8 cellular contexts compared by ENCODE assay signal in the genomic region with DNA sequence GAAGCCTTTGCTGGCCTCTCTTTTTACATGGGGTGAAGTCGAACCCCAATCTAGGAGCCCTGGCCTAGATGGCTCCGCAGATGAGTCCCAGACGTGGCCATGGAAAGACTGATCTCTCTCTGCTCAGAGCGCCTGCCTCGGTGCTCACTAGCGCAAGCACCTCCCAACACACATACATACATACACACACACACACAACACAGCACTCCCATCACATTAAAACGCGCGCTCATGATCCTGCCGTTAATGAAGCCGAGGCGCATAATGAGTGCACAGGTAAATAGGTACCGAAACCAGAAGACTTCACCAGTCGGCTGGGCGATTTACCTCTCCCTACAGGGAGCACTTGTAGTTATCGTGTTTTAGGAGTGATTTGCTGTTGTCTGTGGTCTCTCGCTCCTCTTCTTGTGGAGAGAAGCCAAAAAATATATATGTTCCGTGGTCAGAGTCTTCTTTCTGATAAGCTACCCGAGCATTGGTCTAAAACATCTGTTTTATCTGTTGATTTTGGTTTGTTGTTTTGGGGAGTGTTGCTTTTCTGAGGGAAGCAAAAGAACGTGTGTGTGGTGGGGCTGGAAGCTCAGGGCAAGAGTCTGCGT.
DNase-seq lines count a peak whose midpoint lies in the region; ATAC-seq and TF ChIP-seq lines count a peak whose summit lies in the region.

No MANE protein-coding gene starts in this region.

- TF ChIP-seq EP300 in suprapubic skin (IDR thresholded peaks at IDR 0.05) = no peak

- no peak for TF ChIP-seq POLR2A in suprapubic skin (IDR thresholded peaks at IDR 0.05)

- no peaks in the 10 kb centered on the region for H3K36me3 ChIP-seq in suprapubic skin

- H3K27me3 Mint-ChIP-seq in Calu3 (ENCODE audit: unreplicated experiment) = no peaks in the 10 kb centered on the region

- H3K27me3 ChIP-seq in layer of hippocampus (ENCODE audit: control insufficient read depth, insufficient read depth, low read length) = peaks cover 5% of the 10 kb centered on the region
- H3K27me3 ChIP-seq in suprapubic skin = peaks cover 100% of the 10 kb centered on the region

- H3K36me3 Mint-ChIP-seq in Calu3 (ENCODE audit: insufficient read depth, unreplicated experiment) = peaks cover 35% of the 10 kb centered on the region
- H3K36me3 Mint-ChIP-seq in activated naive CD4-positive, alpha-beta T cell treated with anti-CD3 and anti-CD28 coated beads, Interleukin-2, amount 50 U/mL, for 72 hours = peaks cover 16 to 48% of the 10 kb centered on the region in 2 donors

- 10% methylated on average over 20 of the region's 21 CpGs for WGBS in suprapubic skin

- DNase-seq in Calu3 = no peak
- DNase-seq in activated naive CD4-positive, alpha-beta T cell treated with anti-CD3 and anti-CD28 coated beads, Interleukin-2, amount 50 U/mL, for 72 hours (ENCODE audit: low spot score in 2 of 2) = no peak
- no peak for DNase-seq in suprapubic skin (ENCODE audit: low spot score in 2 of 2)
- DNase-seq in germinal center (ENCODE audit: low spot score) = no peak

- peak overlapping the region; percentile 55 for H3K4me3 ChIP-seq in suprapubic skin

- H3K27ac ChIP-seq in layer of hippocampus (ENCODE audit: low read depth, low read length) = peak overlapping the region; percentile 97
- H3K27ac ChIP-seq in suprapubic skin = no peak overlapping the region

- peaks cover 26% of the 10 kb centered on the region for H3K4me1 Mint-ChIP-seq in Calu3 (ENCODE audit: low read depth, unreplicated experiment)

- TF ChIP-seq CTCF in Calu3 (IDR thresholded peaks at IDR 0.05; ENCODE audit: unreplicated experiment) = no peak
- TF ChIP-seq CTCF in suprapubic skin (IDR thresholded peaks at IDR 0.05) = no peak

- H3K4me1 ChIP-seq in suprapubic skin = peaks cover 38% of the 10 kb centered on the region

- peak; percentile 11 for ATAC-seq in GM19467 (IDR thresholded peaks at IDR 0.05; ENCODE audit: unreplicated experiment)
- ATAC-seq in HG03575 (IDR thresholded peaks at IDR 0.05; ENCODE audit: extremely low read depth, insufficient number of reproducible peaks, low FRiP score, unreplicated experiment) = peak; percentile 14
- peak; percentile 18 to 34 for ATAC-seq in activated naive CD4-positive, alpha-beta T cell treated with anti-CD3 and anti-CD28 coated beads, Interleukin-2, amount 50 U/mL, for 72 hours
- no peak for ATAC-seq in GM21825 (IDR thresholded peaks at IDR 0.05; ENCODE audit: unreplicated experiment)

- H3K9me3 ChIP-seq in suprapubic skin = no peaks in the 10 kb centered on the region

- TSS peak; percentile 89 for BruUV-seq in Calu3 (replicated peaks; lab: Mats Ljungman, UMichigan)

- no peaks in the 10 kb centered on the region for H3K9me3 Mint-ChIP-seq in Calu3 (ENCODE audit: low read depth, unreplicated experiment)
- H3K9me3 Mint-ChIP-seq in activated naive CD4-positive, alpha-beta T cell treated with anti-CD3 and anti-CD28 coated beads, Interleukin-2, amount 50 U/mL, for 72 hours = peaks cover 0 to 7% of the 10 kb centered on the region in 2 donors

- H3K27ac Mint-ChIP-seq in Calu3 (ENCODE audit: unreplicated experiment) = peak overlapping the region; percentile 95
- peak overlapping the region in 1 of 2 donors; percentile 68 for H3K27ac Mint-ChIP-seq in activated naive CD4-positive, alpha-beta T cell treated with anti-CD3 and anti-CD28 coated beads, Interleukin-2, amount 50 U/mL, for 72 hours

- peak overlapping the region; percentile 89 for H3K4me3 Mint-ChIP-seq in Calu3 (ENCODE audit: low read depth, unreplicated experiment)

- intact Hi-C loops in Calu3 (cut with micrococcal nuclease; ENCODE audit: unreplicated experiment) = loop anchor here (5.0 kb wide), 1 partner anchor 408 kb away; a partner anchor contains a TSS

- CTCF ChIA-PET in Calu3 (lab: Charles Lee) = interaction anchor here (0.7 to 1.4 kb wide), 6 partner anchors 9 to 894 kb away, joined by 3 to 9 read pairs (median 5); no protein-coding TSS in a partner anchor
